In the genomic region with DNA sequence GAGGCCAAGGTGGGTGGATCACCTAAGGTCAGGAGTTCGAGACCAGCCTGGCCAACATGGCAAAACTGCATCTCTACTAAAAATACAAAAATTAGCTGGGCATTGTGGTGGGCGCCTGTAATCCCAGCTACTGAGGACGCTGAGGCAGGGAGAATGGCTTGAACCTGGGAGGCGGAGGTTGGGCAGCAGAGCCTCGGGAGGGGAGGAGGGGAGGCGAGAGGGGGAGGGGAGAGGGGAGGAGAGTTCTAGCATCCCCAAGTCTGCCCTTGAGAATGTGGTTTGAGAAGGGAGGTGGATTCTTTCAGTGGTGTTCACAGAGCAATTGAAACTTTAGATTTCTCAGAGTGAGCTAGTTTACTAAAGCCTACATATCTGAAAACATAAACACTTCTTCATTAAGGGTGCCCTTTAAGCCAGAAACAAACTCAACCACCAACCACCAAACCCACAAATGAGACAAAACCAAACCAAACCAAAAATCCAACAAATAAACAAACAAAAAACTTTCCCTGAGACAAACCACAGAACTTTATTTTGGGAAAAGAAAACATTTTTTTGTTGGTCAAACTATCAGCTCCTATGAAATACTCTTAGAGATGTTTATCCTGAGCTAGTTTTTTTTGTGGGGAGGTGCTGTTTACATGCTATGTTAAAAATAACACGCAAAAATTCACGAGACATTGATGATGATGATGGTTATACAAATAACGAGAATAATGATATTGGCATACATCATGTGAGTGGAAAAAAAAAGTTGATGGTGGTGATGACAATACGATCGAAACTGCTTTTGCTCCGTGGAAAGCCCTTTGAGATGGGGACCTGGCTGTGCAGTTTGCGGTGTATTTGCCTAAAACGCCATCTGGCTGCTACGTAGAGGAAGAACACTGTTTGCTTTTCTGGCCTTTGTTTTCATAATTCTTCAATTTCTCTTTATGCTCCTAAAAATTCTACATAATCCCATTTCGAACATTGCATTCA, we compare ENCODE assay signal across 8 cellular contexts.
DNase-seq lines count a peak whose midpoint lies in the region; ATAC-seq and TF ChIP-seq lines count a peak whose summit lies in the region.

No MANE protein-coding gene starts in this region.

- no peaks in the 10 kb centered on the region for H3K4me1 ChIP-seq in neuronal stem cell (ENCODE audit: control insufficient read depth in 2 of 2, insufficient read depth in 1 of 2, low read depth in 1 of 2, low read length in 2 of 2)

- no peaks in the 10 kb centered on the region for H3K27me3 ChIP-seq in neuronal stem cell (ENCODE audit: control insufficient read depth in 3 of 3, insufficient read depth in 3 of 3, low read depth in 1 of 3, low read length in 3 of 3)

- peak; percentile 60 for TF ChIP-seq CTCF in HFFc6 (IDR thresholded peaks at IDR 0.05)
- TF ChIP-seq CTCF in fibroblast of mammary gland (conservative IDR thresholded peaks at IDR 0.05; ENCODE audit: control insufficient read depth, insufficient read depth, low read depth, low read length): peak; percentile 72

- no peak overlapping the region for H2BK120ac ChIP-seq in neuronal stem cell (ENCODE audit: low read depth, low read length)

- H3K36me3 Mint-ChIP-seq in HFFc6 (ENCODE audit: low read depth): no peaks in the 10 kb centered on the region
- no peaks in the 10 kb centered on the region for H3K36me3 Mint-ChIP-seq in activated T-cell treated with anti-CD3 and anti-CD28 coated beads, Interleukin-2, amount 50 U/mL, for 4 hours (ENCODE audit: insufficient read depth)

- H3K9me3 ChIP-seq in neuronal stem cell (replicated peaks in 1 of 2; ENCODE audit: control insufficient read depth in 2 of 2, insufficient read depth in 1 of 2, low read depth in 1 of 2, low read length in 2 of 2): no peaks in the 10 kb centered on the region

- H2AFZ ChIP-seq in neuronal stem cell (ENCODE audit: low read length): no peak overlapping the region

- H3K4me3 ChIP-seq in fibroblast of mammary gland (ENCODE audit: control insufficient read depth, low read depth, low read length) (no peak overlapping the region), neuronal stem cell (ENCODE audit: low read length in 2 of 2) (no peak overlapping the region)

- no peak overlapping the region for H3K9ac ChIP-seq in neuronal stem cell (ENCODE audit: low read depth, low read length, poor library complexity)

- ATAC-seq in activated T-cell treated with anti-CD3 and anti-CD28 coated beads, Interleukin-2, amount 50 U/mL, for 4 hours: no peak

- peaks cover 9% of the 10 kb centered on the region for H3K27me3 Mint-ChIP-seq in HFFc6 (ENCODE audit: insufficient read depth)
- H3K27me3 Mint-ChIP-seq in activated T-cell treated with anti-CD3 and anti-CD28 coated beads, Interleukin-2, amount 50 U/mL, for 4 hours (ENCODE audit: low read depth): peaks cover 13% of the 10 kb centered on the region

- H3K36me3 ChIP-seq in neuronal stem cell (replicated peaks in 1 of 2; ENCODE audit: control insufficient read depth in 2 of 2, insufficient read depth in 2 of 2, low read length in 2 of 2): peaks cover 0 to 3% of the 10 kb centered on the region in 2 donors

- H2BK15ac ChIP-seq in neuronal stem cell (ENCODE audit: low read length): no peak overlapping the region

- H3K18ac ChIP-seq in neuronal stem cell (ENCODE audit: low read length): no peak overlapping the region

- H3K79me1 ChIP-seq in neuronal stem cell (ENCODE audit: low read depth, low read length): no peaks in the 10 kb centered on the region

- H4K8ac ChIP-seq in neuronal stem cell (ENCODE audit: low read depth, low read length): no peak overlapping the region

- no CpG with 5 or more reads among the region's 16 CpGs for WGBS in neuronal stem cell (ENCODE audit: extremely low coverage in 2 of 2, insufficient read length in 2 of 2, insufficient replicate concordance in 1 of 2), 2 donors

- no peak overlapping the region for H2BK12ac ChIP-seq in neuronal stem cell (ENCODE audit: low read length)

- no peak overlapping the region for H3K27ac Mint-ChIP-seq in HFFc6

- H3K4me1 Mint-ChIP-seq in HFFc6 (ENCODE audit: low read depth): 0 out of 2 replicates have a peak, but pooled peaks cover 9% of the 10 kb centered on the region
- H3K4me1 Mint-ChIP-seq in activated T-cell treated with anti-CD3 and anti-CD28 coated beads, Interleukin-2, amount 50 U/mL, for 4 hours (ENCODE audit: low read depth): peaks cover 12% of the 10 kb centered on the region

- H3K9me3 Mint-ChIP-seq in HFFc6: no peaks in the 10 kb centered on the region
- H3K9me3 Mint-ChIP-seq in activated T-cell treated with anti-CD3 and anti-CD28 coated beads, Interleukin-2, amount 50 U/mL, for 4 hours: no peaks in the 10 kb centered on the region

- H2BK5ac ChIP-seq in neuronal stem cell (ENCODE audit: low read length): no peak overlapping the region

- DNase-seq in NCI-H1436 (lab: John Stamatoyannopoulos, UW): peak; percentile 16
- DNase-seq in NCI-H1436 treated with DMSO at 0.1 percent for 48 hours (lab: John Stamatoyannopoulos, UW): no peak
- DNase-seq in HFFc6: peak; percentile 16
- DNase-seq in NCI-H345 (lab: John Stamatoyannopoulos, UW): peak; percentile 58
- DNase-seq in activated T-cell treated with anti-CD3 and anti-CD28 coated beads, Interleukin-2, amount 50 U/mL, for 4 hours: peak; percentile 37
- DNase-seq in fibroblast of mammary gland (ENCODE audit: low read depth): peak; percentile 58
- DNase-seq in stimulated activated CD4-positive, alpha-beta T cell treated with anti-CD3 and anti-CD28 coated beads, Interleukin-12 subunit alpha, Interleukin-12 subunit beta, amount 100 ng/mL, for 24 hours (ENCODE audit: low read depth in 2 of 2): peak; percentile 2 to 26
- DNase-seq in neuronal stem cell (ENCODE audit: low spot score): no peak

- H3K27ac ChIP-seq in neuronal stem cell (replicated peaks; ENCODE audit: low read length): no peak overlapping the region

- H4K91ac ChIP-seq in neuronal stem cell (ENCODE audit: low read depth, low read length, poor library complexity): no peak overlapping the region

- H3K4me3 Mint-ChIP-seq in HFFc6: no peak overlapping the region
- H3K4me3 Mint-ChIP-seq in activated T-cell treated with anti-CD3 and anti-CD28 coated beads, Interleukin-2, amount 50 U/mL, for 4 hours: peak overlapping the region; percentile 15

- H2AK5ac ChIP-seq in neuronal stem cell (ENCODE audit: low read depth, low read length): no peak overlapping the region

- H3K14ac ChIP-seq in neuronal stem cell (ENCODE audit: low read length): no peak overlapping the region

- no peak overlapping the region for H3K4me2 ChIP-seq in neuronal stem cell (ENCODE audit: insufficient read depth, low read length, poor library complexity, severe bottlenecking)

- H3K23ac ChIP-seq in neuronal stem cell (ENCODE audit: low read depth, low read length, poor library complexity): no peak overlapping the region

- H3K4ac ChIP-seq in neuronal stem cell (ENCODE audit: low read length): no peak overlapping the region

Comparison
In these comparisons a context has a peak if more than half of its experiments do, and no peak if none do; other contexts are left out.
1. DNase-seq: peak in NCI-H1436 (single experiment), HFFc6 (single experiment), NCI-H345 (single experiment), activated T-cell treated with anti-CD3 and anti-CD28 coated beads, Interleukin-2, amount 50 U/mL, for 4 hours (single experiment), fibroblast of mammary gland (single experiment) and stimulated activated CD4-positive, alpha-beta T cell treated with anti-CD3 and anti-CD28 coated beads, Interleukin-12 subunit alpha, Interleukin-12 subunit beta, amount 100 ng/mL, for 24 hours (2 of 2); none in NCI-H1436 treated with DMSO at 0.1 percent for 48 hours (single experiment) and neuronal stem cell (single experiment).